In the genomic region with DNA sequence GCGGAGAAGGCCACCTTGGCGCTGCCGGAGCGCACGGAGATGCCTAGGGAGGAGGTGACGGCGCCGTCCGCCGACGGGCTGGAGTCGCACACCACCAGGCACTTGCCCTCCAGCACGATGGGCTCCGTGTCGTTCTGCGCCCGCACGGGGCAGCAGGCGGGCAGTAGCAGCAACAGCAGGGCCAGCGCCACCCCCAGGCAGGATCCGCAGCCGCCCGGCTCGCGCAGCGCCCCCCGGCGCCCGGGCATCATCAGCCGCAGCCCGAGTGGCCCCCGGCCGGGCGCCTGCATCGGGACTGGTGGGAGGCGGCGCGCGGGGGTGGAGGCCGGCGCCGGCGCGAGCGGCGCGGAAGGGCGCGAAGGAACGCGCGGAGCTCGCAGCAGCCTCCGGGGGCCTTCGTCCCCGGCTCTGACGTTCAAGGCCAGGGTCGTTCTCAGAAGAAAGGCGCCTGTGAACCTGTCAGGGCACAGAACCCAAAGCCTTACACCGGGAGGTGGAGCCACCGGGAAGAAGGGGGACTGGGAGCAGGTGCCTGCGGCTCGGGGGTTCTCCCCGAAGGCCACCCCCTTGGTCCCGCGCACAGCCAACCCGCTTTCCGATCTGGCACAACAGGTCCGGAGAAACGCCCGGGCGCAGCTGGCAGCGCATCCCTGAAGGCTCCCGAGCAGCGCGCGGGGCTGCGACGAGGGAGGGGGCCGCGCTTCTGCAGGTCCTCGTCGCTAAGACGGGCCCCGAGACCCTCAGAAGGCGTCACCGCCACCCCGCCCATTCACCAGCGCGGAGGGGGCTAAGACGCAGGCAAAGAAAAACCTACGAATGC, we compare ENCODE assay signal across 10 cellular contexts. TPM values are rescaled to one million over a fixed set of nuclear protein-coding genes. Genes with fewer than 3 reads are reported as not detected.
DNase-seq lines count a peak whose midpoint lies in the region.
"Had no signal": no experiment of that assay in that cellular context is flagged by ENCODE, and none has a peak within 500 bp of the region (broad histone marks: within the 10 kb centered on the region; RNA-seq: fewer than 3 reads in every experiment).

No MANE protein-coding gene starts in this region.

- no peaks in the 10 kb centered on the region for H3K79me2 ChIP-seq in mesendoderm (ENCODE audit: control insufficient read depth, insufficient read depth, low read length)

- no peak overlapping the region for H4K8ac ChIP-seq in mesendoderm (ENCODE audit: low read depth, low read length)

- H4K5ac ChIP-seq in mesendoderm (ENCODE audit: low read length), result no peak overlapping the region

- H3K18ac ChIP-seq in mesendoderm (ENCODE audit: low read length), result no peak overlapping the region

- no peak overlapping the region for H2BK120ac ChIP-seq in mesendoderm (ENCODE audit: low read depth, low read length)

- peaks cover 68% of the 10 kb centered on the region for H3K9me3 ChIP-seq in HUES64 (ENCODE audit: insufficient read depth, low read depth, low read length)
- H3K9me3 ChIP-seq in HAP-1, result no peaks in the 10 kb centered on the region

- peak overlapping the region; percentile 56 for H3K4me2 ChIP-seq in mesendoderm (ENCODE audit: low read length)

- peak; percentile 81 for DNase-seq in COLO668 (lab: John Stamatoyannopoulos, UW; ENCODE audit: unreplicated experiment)
- peak; percentile 72 for DNase-seq in mesendoderm
- no peak for DNase-seq in mucosa of gallbladder (ENCODE audit: low spot score)
- DNase-seq in OCI-M1 (lab: John Stamatoyannopoulos, UW), result no peak
- no peak for DNase-seq in stimulated activated CD8-positive, alpha-beta memory T cell treated with anti-CD3 and anti-CD28 coated beads, Interleukin-4, amount 100 ng/mL, for 48 hours
- DNase-seq in HAP-1 (ENCODE audit: low spot score in 2 of 2), result no peak
- DNase-seq: activated T-cell treated with anti-CD3 and anti-CD28 coated beads, Interleukin-2, amount 50 U/mL, for 4 hours; left ventricle myocardium superior had no signal

- H3K27ac ChIP-seq in HUES64 (ENCODE audit: low read depth, low read length) (no peak overlapping the region), angular gyrus (ENCODE audit: low read depth, low read length) (peak overlapping the region; percentile 19), mesendoderm (ENCODE audit: low read depth, low read length) (no peak overlapping the region)

- in situ Hi-C loops in HAP-1 (cut with MboI; ENCODE audit: low sequenced_read_pairs), result no loop called here

- H3K56ac ChIP-seq in mesendoderm (ENCODE audit: low read length), result peak overlapping the region; percentile 64

- H3K36me3 ChIP-seq in HUES64 (ENCODE audit: insufficient read depth, low read length) (no peaks in the 10 kb centered on the region), mesendoderm (ENCODE audit: control insufficient read depth, insufficient read depth, low read length) (no peaks in the 10 kb centered on the region), HAP-1 (replicated peaks) (no peaks in the 10 kb centered on the region)

- H3K4ac ChIP-seq in mesendoderm (ENCODE audit: low read depth, low read length), result no peak overlapping the region

- H3K27me3 ChIP-seq in HUES64 (ENCODE audit: insufficient read depth, low read length) (peaks cover 77% of the 10 kb centered on the region), mesendoderm (ENCODE audit: insufficient read depth, low read length, poor library complexity) (peaks cover 31% of the 10 kb centered on the region), HAP-1 (ENCODE audit: low read depth) (no peaks in the 10 kb centered on the region; the same call in none of the 2 replicates)

- H2BK15ac ChIP-seq in mesendoderm (replicated peaks; ENCODE audit: low read depth), result no peak overlapping the region

- H3K4me3 ChIP-seq in HUES64 (ENCODE audit: low read length) (peak overlapping the region; percentile 37), mesendoderm (ENCODE audit: low read length) (no peak overlapping the region), HAP-1 (no peak overlapping the region)

- no peak overlapping the region for H2BK5ac ChIP-seq in mesendoderm (ENCODE audit: low read length)

- 68% methylated on average over 92 of the region's 92 CpGs for WGBS in HUES64
- no CpG with 5 or more reads among the region's 92 CpGs for WGBS in mesendoderm (ENCODE audit: extremely low coverage, insufficient coverage, low lambda C conversion rate)

- no peak overlapping the region for H3K23ac ChIP-seq in mesendoderm (ENCODE audit: low read length)

- H3K9ac ChIP-seq in HUES64 (ENCODE audit: low read depth, low read length) (no peak overlapping the region), mesendoderm (ENCODE audit: low read length) (no peak overlapping the region)

- no peaks in the 10 kb centered on the region for H3K79me1 ChIP-seq in mesendoderm (ENCODE audit: low read length)

- H2AK5ac ChIP-seq in mesendoderm (ENCODE audit: low read length), result no peak overlapping the region

- H3K4me1 ChIP-seq in HUES64 (ENCODE audit: insufficient read depth, low read length) (no peaks in the 10 kb centered on the region), mesendoderm (ENCODE audit: control insufficient read depth, low read depth, low read length) (no peaks in the 10 kb centered on the region), HAP-1 (no peaks in the 10 kb centered on the region; the same call in 1 of the 2 replicates)

RNA-seq across cellular contexts. Expression of gene CBLN2, which starts 2.1 kb away (rescaled TPM):
- not detected for polyA plus RNA-seq in HUES64 (2013, experiment 1 of 2)
- not detected for polyA plus RNA-seq in HUES64 (2013, experiment 2 of 2)
- not detected for polyA plus RNA-seq in mesendoderm (2013, experiment 1 of 2)
- polyA plus RNA-seq in mesendoderm (2013, experiment 2 of 2), result not detected
- total RNA-seq in mucosa of gallbladder, result 0.40 TPM
- total RNA-seq: activated T-cell treated with anti-CD3 and anti-CD28 coated beads, Interleukin-2, amount 50 U/mL, for 4 hours; left ventricle myocardium superior had no signal

Comparison
In these comparisons a context has a peak if more than half of its experiments do, and no peak if none do; other contexts are left out.
1. DNase-seq: peak in COLO668 (single experiment) and mesendoderm (single experiment); none in mucosa of gallbladder (single experiment), OCI-M1 (single experiment), stimulated activated CD8-positive, alpha-beta memory T cell treated with anti-CD3 and anti-CD28 coated beads, Interleukin-4, amount 100 ng/mL, for 48 hours (single experiment) and HAP-1 (0 of 2).